In genomic region chr11:3920148-3920852, GRCh38 we compare ENCODE assay signal across 8 cellular contexts.
DNase-seq lines count a peak whose midpoint lies in the region; ATAC-seq and TF ChIP-seq lines count a peak whose summit lies in the region.

No MANE protein-coding gene starts in this region.

- ATAC-seq in HG02678 (IDR thresholded peaks at IDR 0.05; ENCODE audit: unreplicated experiment) (peak; percentile 48), SK-N-SH treated with all-trans-retinoic acid at 6 μM for 48 hours (peak; percentile 66)
- peak; percentile 86 for ATAC-seq in activated naive CD8-positive, alpha-beta T cell treated with anti-CD3 and anti-CD28 coated beads, Interleukin-2, amount 10 ng/mL, durations not matched to agents 7 days and 5 days (ENCODE audit: low read depth)

- DNase-seq in CD1c-positive myeloid dendritic cell (ENCODE audit: extremely low spot score) (peak; percentile 59), osteoblast (ENCODE audit: insufficient read length, low spot score, missing footprints) (no peak), NCI-H146 treated with DMSO at 0.1 percent for 48 hours (lab: John Stamatoyannopoulos, UW; ENCODE audit: unreplicated experiment) (no peak), NCI-H774 (lab: John Stamatoyannopoulos, UW) (no peak), NCI-H2081 treated with DMSO at 0.1 percent for 48 hours (lab: John Stamatoyannopoulos, UW) (no peak)
- DNase-seq in activated naive CD8-positive, alpha-beta T cell treated with anti-CD3 and anti-CD28 coated beads, Interleukin-2, amount 10 ng/mL, durations not matched to agents 7 days and 5 days, result peak; percentile 48

- TF ChIP-seq CTCF in osteoblast (IDR thresholded peaks at IDR 0.05; ENCODE audit: extremely low read depth, low read depth, low read length), result no peak

- H3K4me3 ChIP-seq in osteoblast (ENCODE audit: insufficient read depth, low read length), result no peak overlapping the region

- H3K9me3 ChIP-seq in osteoblast (ENCODE audit: low read depth, low read length), result no peaks in the 10 kb centered on the region

- peaks cover 45% of the 10 kb centered on the region for H3K4me1 Mint-ChIP-seq in activated naive CD8-positive, alpha-beta T cell treated with anti-CD3 and anti-CD28 coated beads, Interleukin-2, amount 10 ng/mL, durations not matched to agents 7 days and 5 days

- no peaks in the 10 kb centered on the region for H3K27me3 ChIP-seq in osteoblast (ENCODE audit: insufficient read depth, low read length)

- peaks cover 31% of the 10 kb centered on the region for H3K36me3 Mint-ChIP-seq in activated naive CD8-positive, alpha-beta T cell treated with anti-CD3 and anti-CD28 coated beads, Interleukin-2, amount 10 ng/mL, durations not matched to agents 7 days and 5 days

- H3K4me1 ChIP-seq in osteoblast (ENCODE audit: insufficient read depth, low read length), result peaks cover 12% of the 10 kb centered on the region

- no peaks in the 10 kb centered on the region for H3K36me3 ChIP-seq in osteoblast (ENCODE audit: insufficient read depth, low read length)

- no peaks in the 10 kb centered on the region for H3K27me3 Mint-ChIP-seq in activated naive CD8-positive, alpha-beta T cell treated with anti-CD3 and anti-CD28 coated beads, Interleukin-2, amount 10 ng/mL, durations not matched to agents 7 days and 5 days

- peaks cover 11% of the 10 kb centered on the region for H3K79me2 ChIP-seq in osteoblast (ENCODE audit: insufficient read depth, low read length)

- peak overlapping the region; percentile 38 for H3K4me2 ChIP-seq in osteoblast (ENCODE audit: insufficient read depth, low read length)

- no peaks in the 10 kb centered on the region for H3K9me3 Mint-ChIP-seq in activated naive CD8-positive, alpha-beta T cell treated with anti-CD3 and anti-CD28 coated beads, Interleukin-2, amount 10 ng/mL, durations not matched to agents 7 days and 5 days

- POLR2A ChIA-PET in activated naive CD8-positive, alpha-beta T cell treated with anti-CD3 and anti-CD28 coated beads, Interleukin-2, amount 10 ng/mL, durations not matched to agents 7 days and 5 days (lab: Charles Lee), result interaction anchor here (0.5 to 1.3 kb wide), 3 partner anchors 27 to 66 kb away, joined by 3 to 6 read pairs (median 3); no protein-coding TSS in a partner anchor

- no peaks in the 10 kb centered on the region for H4K20me1 ChIP-seq in osteoblast (ENCODE audit: insufficient read depth, low read length)

- no peak overlapping the region for H2AFZ ChIP-seq in osteoblast (ENCODE audit: low read length)

- H3K27ac Mint-ChIP-seq in activated naive CD8-positive, alpha-beta T cell treated with anti-CD3 and anti-CD28 coated beads, Interleukin-2, amount 10 ng/mL, durations not matched to agents 7 days and 5 days, result peak overlapping the region; percentile 35

- peak overlapping the region; percentile 37 for H3K27ac ChIP-seq in osteoblast (ENCODE audit: low read depth, low read length)

- peak overlapping the region; percentile 39 for H3K4me3 Mint-ChIP-seq in activated naive CD8-positive, alpha-beta T cell treated with anti-CD3 and anti-CD28 coated beads, Interleukin-2, amount 10 ng/mL, durations not matched to agents 7 days and 5 days

TF ChIP-seq in SK-N-SH treated with all-trans-retinoic acid at 6 μM for 48 hours, 23 proteins besides CTCF, POLR2A, EP300 and RAD21:
- no peak for TF ChIP-seq TCF4 (CRISPR knock-in tag; IDR thresholded peaks at IDR 0.05; ENCODE audit: borderline replicate concordance)
- no peak for TF ChIP-seq ZNF70 (CRISPR knock-in tag; IDR thresholded peaks at IDR 0.05)
- TF ChIP-seq CREB5 (CRISPR knock-in tag; IDR thresholded peaks at IDR 0.05; ENCODE audit: low read depth), result no peak
- no peak for TF ChIP-seq RARB (CRISPR knock-in tag; IDR thresholded peaks at IDR 0.05)
- no peak for TF ChIP-seq CSDC2 (CRISPR knock-in tag; IDR thresholded peaks at IDR 0.05)
- no peak for TF ChIP-seq PATZ1 (CRISPR knock-in tag; IDR thresholded peaks at IDR 0.05; ENCODE audit: borderline replicate concordance)
- no peak for TF ChIP-seq ZC3H10 (CRISPR knock-in tag; IDR thresholded peaks at IDR 0.05)
- TF ChIP-seq ZFP30 (CRISPR knock-in tag; IDR thresholded peaks at IDR 0.05), result no peak
- no peak for TF ChIP-seq SNAI2 (CRISPR knock-in tag; IDR thresholded peaks at IDR 0.05)
- no peak for TF ChIP-seq POU6F1 (CRISPR knock-in tag; IDR thresholded peaks at IDR 0.05; ENCODE audit: borderline replicate concordance, low read depth)
- TF ChIP-seq PPARA (CRISPR knock-in tag; IDR thresholded peaks at IDR 0.05; ENCODE audit: borderline replicate concordance), result no peak
TF ChIP-seq in SK-N-SH treated with all-trans-retinoic acid at 6 μM for 48 hours: peak in this region for 0.

Comparison
In these comparisons a context has a peak if more than half of its experiments do, and no peak if none do; other contexts are left out.
1. DNase-seq: peak in CD1c-positive myeloid dendritic cell (single experiment) and activated naive CD8-positive, alpha-beta T cell treated with anti-CD3 and anti-CD28 coated beads, Interleukin-2, amount 10 ng/mL, durations not matched to agents 7 days and 5 days (single experiment); none in osteoblast (single experiment), NCI-H146 treated with DMSO at 0.1 percent for 48 hours (single experiment), NCI-H774 (single experiment) and NCI-H2081 treated with DMSO at 0.1 percent for 48 hours (single experiment).
2. Peak in every context shown above with its lines, with median percentiles within 50 percentile points of each other: ATAC-seq.